In the genomic region with DNA sequence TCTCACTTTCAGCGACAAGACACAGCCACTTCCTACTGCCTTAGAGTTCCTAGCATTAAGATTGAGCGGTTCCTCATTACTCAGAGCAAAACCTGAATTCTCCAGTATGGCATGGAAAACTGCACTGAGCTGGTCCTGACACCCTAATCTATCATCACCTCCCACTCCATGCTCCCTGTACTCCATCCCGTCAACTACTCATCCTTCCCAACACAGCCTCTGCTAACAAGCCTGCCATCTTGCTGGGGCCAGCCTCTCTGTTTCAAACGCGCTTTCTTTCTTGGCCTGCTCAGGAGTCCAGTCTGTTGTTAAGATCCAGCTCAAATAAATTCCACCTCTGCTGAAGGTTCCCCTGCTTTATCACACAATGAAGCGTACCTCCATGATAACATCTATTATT, we compare ENCODE assay signal across 29 cellular contexts. TPM values are rescaled to one million over a fixed set of nuclear protein-coding genes. Genes with fewer than 3 reads are reported as not detected.
"Had no signal": no experiment of that assay in that cellular context is flagged by ENCODE, and none has a peak within 500 bp of the region (broad histone marks: within the 10 kb centered on the region; RNA-seq: fewer than 3 reads in every experiment).

No MANE protein-coding gene starts in this region.

- H3K4me1 Mint-ChIP-seq: activated CD4-positive, alpha-beta memory T cell treated with anti-CD3 and anti-CD28 coated beads, Interleukin-2, amount 10 ng/mL, durations not matched to agents 7 days and 5 days; activated CD4-positive, alpha-beta T cell treated with anti-CD3 and anti-CD28 coated beads, Interleukin-2, amount 10 ng/mL, durations not matched to agents 7 days and 5 days; activated naive CD8-positive, alpha-beta T cell treated with anti-CD3 and anti-CD28 coated beads for 36 hours; activated naive CD8-positive, alpha-beta T cell treated with anti-CD3 and anti-CD28 coated beads, Interleukin-2, amount 50 U/mL, for 24 hours; central memory CD8-positive, alpha-beta T cell had no signal

- ATAC-seq: activated naive CD8-positive, alpha-beta T cell treated with anti-CD3 and anti-CD28 coated beads, Interleukin-2, amount 50 U/mL, for 24 hours; activated T-cell treated with anti-CD3 and anti-CD28 coated beads, Interleukin-2, amount 50 U/mL, for 72 hours; esophagus mucosa had no signal

- H3K27ac ChIP-seq: adrenal gland, ascending aorta, breast epithelium, coronary artery, dorsolateral prefrontal cortex had no signal

- H3K4me3 Mint-ChIP-seq: activated CD4-positive, alpha-beta memory T cell treated with anti-CD3 and anti-CD28 coated beads, Interleukin-2, amount 10 ng/mL, durations not matched to agents 7 days and 5 days; activated CD4-positive, alpha-beta T cell treated with anti-CD3 and anti-CD28 coated beads, Interleukin-2, amount 10 ng/mL, durations not matched to agents 7 days and 5 days; activated naive CD8-positive, alpha-beta T cell treated with anti-CD3 and anti-CD28 coated beads for 36 hours; activated naive CD8-positive, alpha-beta T cell treated with anti-CD3 and anti-CD28 coated beads, Interleukin-2, amount 50 U/mL, for 24 hours; activated T-cell treated with anti-CD3 and anti-CD28 coated beads, Interleukin-2, amount 50 U/mL, for 24 hours; activated T-cell treated with anti-CD3 and anti-CD28 coated beads, Interleukin-2, amount 50 U/mL, for 72 hours; brain; central memory CD8-positive, alpha-beta T cell; dendritic cell treated with granulocyte-macrophage colony-stimulating factor and Interleukin-4, amounts not matched to agents 40 ng/mL and 50 ng/mL, for 4 days; endodermal cell had no signal

- H3K27me3 Mint-ChIP-seq: activated CD4-positive, alpha-beta memory T cell treated with anti-CD3 and anti-CD28 coated beads, Interleukin-2, amount 10 ng/mL, durations not matched to agents 7 days and 5 days; activated CD4-positive, alpha-beta T cell treated with anti-CD3 and anti-CD28 coated beads, Interleukin-2, amount 10 ng/mL, durations not matched to agents 7 days and 5 days; activated naive CD8-positive, alpha-beta T cell treated with anti-CD3 and anti-CD28 coated beads for 36 hours; activated naive CD8-positive, alpha-beta T cell treated with anti-CD3 and anti-CD28 coated beads, Interleukin-2, amount 50 U/mL, for 24 hours; activated T-cell treated with anti-CD3 and anti-CD28 coated beads, Interleukin-2, amount 50 U/mL, for 24 hours; brain; central memory CD8-positive, alpha-beta T cell; dendritic cell treated with granulocyte-macrophage colony-stimulating factor and Interleukin-4, amounts not matched to agents 40 ng/mL and 50 ng/mL, for 4 days had no signal

- H3K4me3 ChIP-seq: adrenal gland, ascending aorta, breast epithelium, coronary artery, dorsolateral prefrontal cortex had no signal

- H3K4me1 ChIP-seq: adrenal gland, ascending aorta, breast epithelium had no signal

- H3K36me3 ChIP-seq: adrenal gland, ascending aorta, breast epithelium had no signal

- H3K27ac Mint-ChIP-seq: activated CD4-positive, alpha-beta memory T cell treated with anti-CD3 and anti-CD28 coated beads, Interleukin-2, amount 10 ng/mL, durations not matched to agents 7 days and 5 days; activated CD4-positive, alpha-beta T cell treated with anti-CD3 and anti-CD28 coated beads, Interleukin-2, amount 10 ng/mL, durations not matched to agents 7 days and 5 days; activated naive CD8-positive, alpha-beta T cell treated with anti-CD3 and anti-CD28 coated beads for 36 hours; activated naive CD8-positive, alpha-beta T cell treated with anti-CD3 and anti-CD28 coated beads, Interleukin-2, amount 50 U/mL, for 24 hours; activated T-cell treated with anti-CD3 and anti-CD28 coated beads, Interleukin-2, amount 50 U/mL, for 24 hours; activated T-cell treated with anti-CD3 and anti-CD28 coated beads, Interleukin-2, amount 50 U/mL, for 72 hours; dendritic cell treated with granulocyte-macrophage colony-stimulating factor and Interleukin-4, amounts not matched to agents 40 ng/mL and 50 ng/mL, for 4 days; endodermal cell had no signal

- H3K27me3 ChIP-seq: adrenal gland, ascending aorta, breast epithelium, dorsolateral prefrontal cortex had no signal

- DNase-seq: activated CD4-positive, alpha-beta memory T cell treated with anti-CD3 and anti-CD28 coated beads, Interleukin-2, amount 10 ng/mL, durations not matched to agents 7 days and 5 days; activated CD4-positive, alpha-beta T cell treated with anti-CD3 and anti-CD28 coated beads for 1 hour; activated CD4-positive, alpha-beta T cell treated with anti-CD3 and anti-CD28 coated beads for 4 hours; activated CD4-positive, alpha-beta T cell treated with anti-CD3 and anti-CD28 coated beads, Interleukin-2, amount 10 ng/mL, durations not matched to agents 7 days and 5 days; activated CD4-positive, alpha-beta T cell treated with anti-CD3 and anti-CD28 coated beads, Interleukin-2, amount 50 U/mL, for 4 hours; activated CD8-positive, alpha-beta memory T cell treated with anti-CD3 and anti-CD28 coated beads, Interleukin-2, amount 50 U/mL, for 48 hours; activated gamma-delta T cell; activated naive CD4-positive, alpha-beta T cell; activated naive CD4-positive, alpha-beta T cell treated with anti-CD3 and anti-CD28 coated beads, Interleukin-2, amount 50 U/mL, for 16 hours; activated naive CD8-positive, alpha-beta T cell treated with anti-CD3 and anti-CD28 coated beads for 36 hours; activated naive CD8-positive, alpha-beta T cell treated with anti-CD3 and anti-CD28 coated beads, Interleukin-2, amount 50 U/mL, for 24 hours; activated T-cell treated with anti-CD3 and anti-CD28 coated beads for 4 hours; activated T-cell treated with anti-CD3 and anti-CD28 coated beads, Interleukin-2, amount 50 U/mL, for 24 hours; activated T-cell treated with anti-CD3 and anti-CD28 coated beads, Interleukin-2, amount 50 U/mL, for 72 hours; adrenal gland; amygdala; dorsolateral prefrontal cortex; effector memory CD4-positive, alpha-beta T cell; endodermal cell; foreskin fibroblast; hippocampal formation; T-helper 2 cell had no signal

RNA-seq across cellular contexts. Expression of a gene that starts 12.2 kb away (rescaled TPM):
- total RNA-seq: activated CD4-positive, alpha-beta memory T cell treated with anti-CD3 and anti-CD28 coated beads, Interleukin-2, amount 10 ng/mL, durations not matched to agents 7 days and 5 days; activated T-cell treated with anti-CD3 and anti-CD28 coated beads, Interleukin-2, amount 50 U/mL, for 72 hours; ascending aorta had no signal
